ENCODE assay signal across 16 cellular contexts in the genomic region with DNA sequence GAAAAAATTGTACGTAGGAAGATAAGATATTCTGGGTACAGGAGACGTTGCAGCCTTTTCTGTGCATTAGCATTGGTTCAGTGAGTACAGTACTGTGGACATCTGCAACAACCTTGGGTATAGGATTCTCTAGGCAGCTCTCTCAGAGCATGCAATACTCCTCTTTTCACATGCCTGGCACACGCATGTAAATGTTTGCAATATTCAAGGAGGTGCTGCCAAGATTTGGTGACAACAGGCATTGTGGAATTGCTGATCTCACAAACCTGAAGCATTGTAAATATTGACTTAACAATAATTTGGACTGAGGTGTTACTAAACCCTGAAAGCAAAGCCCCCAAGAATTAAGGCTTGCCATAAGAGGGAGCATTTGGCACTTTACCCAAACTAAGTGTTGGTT.
A peak's percentile ranks its signal among the peaks of the same experiment; 100 is the strongest.
DNase-seq lines count a peak whose midpoint lies in the region; ATAC-seq, FAIRE-seq and TF ChIP-seq lines count a peak whose summit lies in the region.
"Had no signal": no experiment of that assay in that cellular context is flagged by ENCODE, and none has a peak within 500 bp of the region (broad histone marks: within the 10 kb centered on the region; RNA-seq: fewer than 3 reads in every experiment).

No MANE protein-coding gene starts in this region.

- intact Hi-C loops in right lobe of liver (cut with DNase I), result no loop called here

- DNase-seq in COR-L47 (lab: John Stamatoyannopoulos, UW), result peak; percentile 14
- DNase-seq in NCI-H1092 (lab: John Stamatoyannopoulos, UW), result peak; percentile 63
- peak; percentile 22 for DNase-seq in NCI-H69 (lab: John Stamatoyannopoulos, UW)
- DNase-seq in right lobe of liver, result no peak
- DNase-seq in H54 (ENCODE audit: insufficient read length, low spot score), result no peak
- no peak for DNase-seq in foreskin keratinocyte
- DNase-seq: CD8-positive, alpha-beta T cell; DMS 273 treated with DMSO at 0.1 percent for 48 hours; DMS79; GDM1; GM23248; HCEC 1CT had no signal

- TF ChIP-seq CTCF in right lobe of liver (IDR thresholded peaks at IDR 0.05), result no peak
- TF ChIP-seq CTCF in foreskin keratinocyte (conservative IDR thresholded peaks at IDR 0.05), result no peak

- H3K27me3 ChIP-seq in right lobe of liver (no peaks in the 10 kb centered on the region), foreskin keratinocyte (peaks cover 18% of the 10 kb centered on the region)
- H3K27me3 ChIP-seq: BLaER1 treated with 17β-estradiol and CSF1 and Interleukin-3, amounts not matched to agents 10 nM and 100 nM had no signal

- ATAC-seq in right lobe of liver, result peak; percentile 25 to 48 (median 28)
- no peak for ATAC-seq in foreskin keratinocyte
- ATAC-seq in HG03469 (IDR thresholded peaks at IDR 0.05; ENCODE audit: unreplicated experiment), result no peak
- ATAC-seq: CD8-positive, alpha-beta T cell had no signal

- H3K4me1 ChIP-seq in right lobe of liver (peaks cover 0 to 15% (median 3%) of the 10 kb centered on the region in 4 donors), foreskin keratinocyte (no peaks in the 10 kb centered on the region)
- H3K4me1 ChIP-seq: BLaER1 treated with 17β-estradiol and CSF1 and Interleukin-3, amounts not matched to agents 10 nM and 100 nM had no signal

- no peak for FAIRE-seq in H54 (lab: Jason Lieb, UNC)
- FAIRE-seq: GM12892, GM18507 had no signal

- no peak overlapping the region for H3K27ac ChIP-seq in right lobe of liver
- H3K27ac ChIP-seq in foreskin keratinocyte, result no peak overlapping the region
- H3K27ac ChIP-seq: BLaER1 treated with 17β-estradiol and CSF1 and Interleukin-3, amounts not matched to agents 10 nM and 100 nM; GM23248 had no signal

- no peaks in the 10 kb centered on the region for H3K9me3 ChIP-seq in right lobe of liver
- H3K9me3 ChIP-seq: BLaER1 treated with 17β-estradiol and CSF1 and Interleukin-3, amounts not matched to agents 10 nM and 100 nM had no signal

- WGBS in right lobe of liver (ENCODE audit: insufficient coverage, low coverage, low lambda C conversion rate, missing lambda C conversion rate), result 43% methylated on average over 3 of the region's 3 CpGs

- H3K36me3 ChIP-seq in right lobe of liver, result no peaks in the 10 kb centered on the region
- H3K36me3 ChIP-seq: BLaER1 treated with 17β-estradiol and CSF1 and Interleukin-3, amounts not matched to agents 10 nM and 100 nM had no signal

- TF ChIP-seq POLR2A in right lobe of liver (IDR thresholded peaks at IDR 0.05) (no peak), H54 (IDR thresholded peaks at IDR 0.05; ENCODE audit: low read depth, low read length) (no peak)

- no peak overlapping the region for H3K4me3 ChIP-seq in right lobe of liver
- H3K4me3 ChIP-seq: BLaER1 treated with 17β-estradiol and CSF1 and Interleukin-3, amounts not matched to agents 10 nM and 100 nM; GM23248 had no signal

Comparison
In these comparisons a context has a peak if more than half of its experiments do, and no peak if none do; other contexts are left out.
1. DNase-seq: peak in COR-L47 (single experiment), NCI-H1092 (single experiment) and NCI-H69 (single experiment); none in right lobe of liver (0 of 3), H54 (single experiment) and foreskin keratinocyte (0 of 2).
2. ATAC-seq: peak in right lobe of liver (4 of 4); none in foreskin keratinocyte (single experiment) and HG03469 (single experiment).